In genomic region chr3:15273214-15273613, GRCh38 we compare ENCODE assay signal across 15 cellular contexts. TPM values are rescaled to one million over a fixed set of nuclear protein-coding genes. Genes with fewer than 3 reads are reported as not detected.
DNase-seq lines count a peak whose midpoint lies in the region; ATAC-seq and TF ChIP-seq lines count a peak whose summit lies in the region.
"Had no signal": no experiment of that assay in that cellular context is flagged by ENCODE, and none has a peak within 500 bp of the region (broad histone marks: within the 10 kb centered on the region; RNA-seq: fewer than 3 reads in every experiment).

No MANE protein-coding gene starts in this region.

- H3K36me3 ChIP-seq in mammary epithelial cell (ENCODE audit: insufficient read depth, low read length): no peaks in the 10 kb centered on the region
- H3K36me3 ChIP-seq in vagina: no peaks in the 10 kb centered on the region
- H3K36me3 ChIP-seq in stomach: no peaks in the 10 kb centered on the region
- H3K36me3 ChIP-seq: colonic mucosa had no signal

- H3K4me1 Mint-ChIP-seq in MCF 10A (ENCODE audit: insufficient read depth, unreplicated experiment) (peaks cover 30% of the 10 kb centered on the region), activated B cell treated with CpG ODN at 0.5 μM for 24 hours (peaks cover 95% of the 10 kb centered on the region)

- H3K27me3 Mint-ChIP-seq in MCF 10A (ENCODE audit: insufficient read depth, unreplicated experiment) (no peaks in the 10 kb centered on the region), activated B cell treated with CpG ODN at 0.5 μM for 24 hours (no peaks in the 10 kb centered on the region)

- ATAC-seq in activated B cell treated with CpG ODN at 0.5 μM for 24 hours (ENCODE audit: low read depth): no peak

- H3K4me3 Mint-ChIP-seq in MCF 10A (ENCODE audit: unreplicated experiment) (no peak overlapping the region), activated B cell treated with CpG ODN at 0.5 μM for 24 hours (no peak overlapping the region)

- DNase-seq in MCF 10A (ENCODE audit: unreplicated experiment): no peak
- DNase-seq in mammary epithelial cell: no peak
- DNase-seq in activated B cell treated with CpG ODN at 0.5 μM for 24 hours: no peak
- peak; percentile 36 for DNase-seq in left kidney (ENCODE audit: low read depth, low spot score)
- peak in 1 of 2 donors; percentile 60 for DNase-seq in vagina (ENCODE audit: extremely low spot score in 2 of 2)
- DNase-seq in amniotic stem cell (lab: John Stamatoyannopoulos, UW): no peak
- DNase-seq in stimulated activated naive CD4-positive, alpha-beta T cell (lab: John Stamatoyannopoulos, UW): no peak
- DNase-seq in stomach: no peak
- DNase-seq: activated naive CD4-positive, alpha-beta T cell treated with Interleukin-2 at 50 U/mL for 16 hours; AML-193; colonic mucosa; NCI-H1694 treated with DMSO at 0.1 percent for 48 hours; NCI-H510A treated with DMSO at 0.1 percent for 48 hours; stimulated activated CD4-positive, alpha-beta T cell treated with anti-CD3 and anti-CD28 coated beads, Interleukin-15, amount 100 ng/mL, for 24 hours had no signal

- no peak overlapping the region for H2AFZ ChIP-seq in mammary epithelial cell (ENCODE audit: low read depth, low read length)
- H2AFZ ChIP-seq: parathyroid adenoma had no signal

- POLR2A ChIA-PET in MCF 10A (lab: Yijun Ruan, JAX): interaction anchor here (1.0 to 1.5 kb wide), 3 partner anchors 14 to 170 kb away, joined by 3 to 7 read pairs (median 4); no protein-coding TSS in a partner anchor
- POLR2A ChIA-PET in activated B cell treated with CpG ODN at 0.5 μM for 24 hours (lab: Charles Lee): interaction anchor here (0.6 to 8.9 kb wide), 6 partner anchors 16 to 111 kb away, joined by 3 to 118 read pairs (median 8); partner anchors contain the start of gene SH3BP5

- no peaks in the 10 kb centered on the region for H4K20me1 ChIP-seq in mammary epithelial cell (ENCODE audit: insufficient read depth, low read length)

- 85% methylated on average over 5 of the region's 5 CpGs for WGBS in mammary epithelial cell (ENCODE audit: low coverage, missing lambda C conversion rate)
- whole genome bisulfite sequencing in stomach, 5 donors: 78 to 87% (median 85%) methylated on average over 5 of the region's 5 CpGs

- H3K27me3 ChIP-seq in mammary epithelial cell (ENCODE audit: insufficient read depth, low read length) (no peaks in the 10 kb centered on the region), vagina (no peaks in the 10 kb centered on the region), stomach (no peaks in the 10 kb centered on the region)
- H3K27me3 ChIP-seq: colonic mucosa had no signal

- in situ Hi-C loops in mammary epithelial cell (cut with MboI; ENCODE audit: low sequenced_read_pairs in 2 of 2): loop anchor here in 1 of 2 donors (25.0 kb wide), 1 partner anchor 289 kb away; no protein-coding TSS in a partner anchor

- no peak overlapping the region for H3K27ac ChIP-seq in mammary epithelial cell (ENCODE audit: insufficient read depth, low read depth, low read length)
- H3K27ac ChIP-seq in vagina: peak overlapping the region; percentile 56
- peak overlapping the region in 2 of 5 donors; percentile 61 to 72 for H3K27ac ChIP-seq in stomach
- H3K27ac ChIP-seq: colonic mucosa, parathyroid adenoma had no signal

- H3K36me3 Mint-ChIP-seq in MCF 10A (ENCODE audit: insufficient read depth, unreplicated experiment) (no peaks in the 10 kb centered on the region), activated B cell treated with CpG ODN at 0.5 μM for 24 hours (ENCODE audit: low read depth) (peaks cover 23% of the 10 kb centered on the region)

- BruUV-seq in MCF 10A (replicated peaks; lab: Mats Ljungman, UMichigan) (no TSS peak), mammary epithelial cell (replicated peaks; lab: Mats Ljungman, UMichigan) (no TSS peak)

- H3K27ac Mint-ChIP-seq in MCF 10A (ENCODE audit: low read depth, unreplicated experiment) (peak overlapping the region; percentile 69), activated B cell treated with CpG ODN at 0.5 μM for 24 hours (peak overlapping the region; percentile 90)

- H3K4me1 ChIP-seq in mammary epithelial cell (ENCODE audit: insufficient read depth, low read length) (peaks cover 20% of the 10 kb centered on the region), vagina (peaks cover 21% of the 10 kb centered on the region), stomach (peaks cover 2 to 53% (median 3%) of the 10 kb centered on the region in 4 donors)
- H3K4me1 ChIP-seq: colonic mucosa had no signal

- H3K4me2 ChIP-seq in mammary epithelial cell (ENCODE audit: insufficient read depth, low read depth, low read length): no peak overlapping the region

- intact Hi-C loops in MCF 10A (cut with micrococcal nuclease) (no loop called here), mammary epithelial cell (cut with micrococcal nuclease) (no loop called here), activated B cell treated with CpG ODN at 0.5 μM for 24 hours (cut with micrococcal nuclease) (no loop called here), vagina (cut with DNase I) (no loop called here), stomach (cut with DNase I; ENCODE audit: low total_unique reads) (no loop called here)

- TF ChIP-seq CTCF in MCF 10A (IDR thresholded peaks at IDR 0.05; ENCODE audit: unreplicated experiment): no peak
- no peak for TF ChIP-seq CTCF in mammary epithelial cell (conservative IDR thresholded peaks at IDR 0.05 in 1 of 2, IDR thresholded peaks at IDR 0.05 in 1 of 2; ENCODE audit: extremely low read depth in 1 of 2, insufficient read depth in 1 of 2, low read depth in 1 of 2, low read length in 2 of 2)
- TF ChIP-seq CTCF in activated B cell treated with CpG ODN at 0.5 μM for 24 hours (IDR thresholded peaks at IDR 0.05): no peak
- no peak for TF ChIP-seq CTCF in vagina (IDR thresholded peaks at IDR 0.05)
- no peak for TF ChIP-seq CTCF in stomach (IDR thresholded peaks at IDR 0.05)

- CTCF ChIA-PET in MCF 10A (lab: Yijun Ruan, JAX): interaction anchor here (0.7 to 2.6 kb wide), 4 partner anchors 14 to 151 kb away, joined by 3 to 7 read pairs (median 4); no protein-coding TSS in a partner anchor
- CTCF ChIA-PET in mammary epithelial cell (lab: Charles Lee; ENCODE audit: low non-redundant PET): no interaction called here
- CTCF ChIA-PET in activated B cell treated with CpG ODN at 0.5 μM for 24 hours (lab: Charles Lee): interaction anchor here (0.9 kb wide), 1 partner anchor 60 kb away, joined by 3 read pairs; the partner anchor contains the start of gene SH3BP5

- no peaks in the 10 kb centered on the region for H3K9me3 ChIP-seq in mammary epithelial cell (replicated peaks; ENCODE audit: insufficient read depth, low read length)
- H3K9me3 ChIP-seq in vagina: no peaks in the 10 kb centered on the region
- H3K9me3 ChIP-seq in stomach: no peaks in the 10 kb centered on the region
- H3K9me3 ChIP-seq: colonic mucosa had no signal

- H3K4me3 ChIP-seq in mammary epithelial cell (replicated peaks in 1 of 3; ENCODE audit: insufficient read depth in 1 of 3, low read depth in 2 of 3, low read length in 3 of 3) (no peak overlapping the region), vagina (no peak overlapping the region), stomach (no peak overlapping the region)
- H3K4me3 ChIP-seq: colonic mucosa had no signal

- dilution Hi-C loops in mammary epithelial cell (cut with HindIII; ENCODE audit: low sequenced_read_pairs): loop anchor here (25.0 kb wide), 1 partner anchor 264 kb away; no protein-coding TSS in a partner anchor

- no peak for TF ChIP-seq EP300 in stomach (IDR thresholded peaks at IDR 0.05)

- no peaks in the 10 kb centered on the region for H3K9me3 Mint-ChIP-seq in MCF 10A (ENCODE audit: unreplicated experiment)
- no peaks in the 10 kb centered on the region for H3K9me3 Mint-ChIP-seq in activated B cell treated with CpG ODN at 0.5 μM for 24 hours

- H3K9ac ChIP-seq in mammary epithelial cell (ENCODE audit: insufficient read depth, low read length): no peak overlapping the region
- H3K9ac ChIP-seq: parathyroid adenoma had no signal

- no peak for TF ChIP-seq POLR2A in vagina (IDR thresholded peaks at IDR 0.05)
- no peak for TF ChIP-seq POLR2A in stomach (IDR thresholded peaks at IDR 0.05)

- H3K79me2 ChIP-seq in mammary epithelial cell (ENCODE audit: insufficient read depth, low read length): peaks cover 6% of the 10 kb centered on the region

RNA-seq across cellular contexts. Expression of gene SH3BP5, which starts 59.2 kb away (rescaled TPM):
- total RNA-seq in MCF 10A (2022) (8.4 and 8.8 TPM in 2 replicates), mammary epithelial cell (10 to 100 TPM; 15.4 to 21.0 TPM), activated B cell treated with CpG ODN at 0.5 μM for 24 hours (60.5 and 66.0 TPM in 2 replicates), vagina (78.6 TPM), stomach (10 to 100 TPM in 4 of 5 donors, 1 to 10 TPM in 1; 1.8 to 43.7 (median 27.5) TPM)
- polyA plus RNA-seq in mammary epithelial cell (20.1 TPM), stomach (10 to 100 TPM; 12.5 to 16.5 (median 13.0) TPM)
- polyA minus RNA-seq in mammary epithelial cell: 10.6 TPM
